In genomic region chr17:8288336-8289102, GRCh38 we compare ENCODE assay signal across 8 cellular contexts. TPM values are rescaled to one million over a fixed set of nuclear protein-coding genes. Genes with fewer than 3 reads are reported as not detected.
A peak's percentile ranks its signal among the peaks of the same experiment; 100 is the strongest.
DNase-seq lines count a peak whose midpoint lies in the region; ATAC-seq and TF ChIP-seq lines count a peak whose summit lies in the region.

A gene with protein sequence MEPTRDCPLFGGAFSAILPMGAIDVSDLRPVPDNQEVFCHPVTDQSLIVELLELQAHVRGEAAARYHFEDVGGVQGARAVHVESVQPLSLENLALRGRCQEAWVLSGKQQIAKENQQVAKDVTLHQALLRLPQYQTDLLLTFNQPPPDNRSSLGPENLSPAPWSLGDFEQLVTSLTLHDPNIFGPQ (plus strand): TSS chr17:8288670. CDS start chr17:8288789, 119 bp downstream.

- peaks cover 4% of the 10 kb centered on the region for H3K79me1 ChIP-seq in mesendoderm (ENCODE audit: low read length)

- H2BK15ac ChIP-seq in mesendoderm (replicated peaks; ENCODE audit: low read depth), result no peak within 1 kb of the TSS

- H3K4me1 ChIP-seq in endocrine pancreas (ENCODE audit: control insufficient read depth, insufficient read depth, low read length) (no peaks in the 10 kb centered on the region), mesendoderm (ENCODE audit: control insufficient read depth, low read depth, low read length) (peaks cover 4% of the 10 kb centered on the region)

- peak within 1 kb of the TSS; percentile 89 for H3K23ac ChIP-seq in mesendoderm (ENCODE audit: low read length)

- H4K8ac ChIP-seq in mesendoderm (ENCODE audit: low read depth, low read length), result peak within 1 kb of the TSS; percentile 91

- H2BK120ac ChIP-seq in mesendoderm (ENCODE audit: low read depth, low read length), result no peak within 1 kb of the TSS

- H3K27me3 ChIP-seq in HL-60 (ENCODE audit: insufficient read depth, poor library complexity, severe bottlenecking) (no peaks in the 10 kb centered on the region), endocrine pancreas (ENCODE audit: control insufficient read depth, insufficient read depth, low read length) (no peaks in the 10 kb centered on the region), mesendoderm (ENCODE audit: insufficient read depth, low read length, poor library complexity) (no peaks in the 10 kb centered on the region)

- peak within 1 kb of the TSS; percentile 84 for H3K4me2 ChIP-seq in mesendoderm (ENCODE audit: low read length)

- TF ChIP-seq CTCF in CD14-positive monocyte (IDR thresholded peaks at IDR 0.05) (no peak), HL-60 (IDR thresholded peaks at IDR 0.05; ENCODE audit: insufficient read depth, low read length) (no peak)

- peaks cover 0 to 1% (median 0%) of the 10 kb centered on the region in 3 donors for H3K27me3 Mint-ChIP-seq in CD14-positive monocyte (ENCODE audit: low read depth in 3 of 3)

- peak within 1 kb of the TSS; percentile 88 for H3K18ac ChIP-seq in mesendoderm (ENCODE audit: low read length)

- H4K5ac ChIP-seq in mesendoderm (ENCODE audit: low read length), result no peak within 1 kb of the TSS

- peak within 1 kb of the TSS; percentile 88 for H3K56ac ChIP-seq in mesendoderm (ENCODE audit: low read length)

- H3K27ac ChIP-seq in HL-60 (replicated peaks), result peak within 1 kb of the TSS; percentile 64
- no peak within 1 kb of the TSS for H3K27ac ChIP-seq in mesendoderm (ENCODE audit: low read depth, low read length)

- H3K9ac ChIP-seq in endocrine pancreas (ENCODE audit: control insufficient read depth, insufficient read depth, low read length), result peak within 1 kb of the TSS; percentile 81
- peak within 1 kb of the TSS; percentile 77 for H3K9ac ChIP-seq in mesendoderm (ENCODE audit: low read length)

- H3K36me3 ChIP-seq in endocrine pancreas (ENCODE audit: control insufficient read depth, insufficient read depth, low read length), result no peaks in the 10 kb centered on the region
- no peaks in the 10 kb centered on the region for H3K36me3 ChIP-seq in mesendoderm (ENCODE audit: control insufficient read depth, insufficient read depth, low read length)

- peak within 1 kb of the TSS; percentile 82 for H3K4ac ChIP-seq in mesendoderm (ENCODE audit: low read depth, low read length)

- no peaks in the 10 kb centered on the region for H3K79me2 ChIP-seq in mesendoderm (ENCODE audit: control insufficient read depth, insufficient read depth, low read length)

- peaks cover 10 to 12% of the 10 kb centered on the region in 2 donors for H3K36me3 Mint-ChIP-seq in CD14-positive monocyte

- peaks cover 47% of the 10 kb centered on the region for H3K4me1 Mint-ChIP-seq in CD14-positive monocyte

- H3K9me3 ChIP-seq in endocrine pancreas (ENCODE audit: control insufficient read depth, low read length), result no peaks in the 10 kb centered on the region

- WGBS in mesendoderm (ENCODE audit: extremely low coverage, insufficient coverage, low lambda C conversion rate), result no CpG with 5 or more reads among the region's 53 CpGs

- ATAC-seq in GM19372 (IDR thresholded peaks at IDR 0.05; ENCODE audit: low read depth, unreplicated experiment), result peak; percentile 77

- H3K4me3 Mint-ChIP-seq in CD14-positive monocyte, result peak within 1 kb of the TSS; percentile 93 to 96

- peak within 1 kb of the TSS; percentile 73 for H2AK5ac ChIP-seq in mesendoderm (ENCODE audit: low read length)

- H3K27ac Mint-ChIP-seq in CD14-positive monocyte, result peak within 1 kb of the TSS; percentile 89 to 97 (median 95)

- peak within 1 kb of the TSS; percentile 2 for H2BK5ac ChIP-seq in mesendoderm (ENCODE audit: low read length)

- intact Hi-C loops in CD14-positive monocyte (cut with micrococcal nuclease), result loop anchor here (2.0 to 5.0 kb wide), 3 partner anchors 36 to 86 kb away; partner anchors contain the start of genes CTC1 (in 1 of the 2) and PFAS (in 1 of the 2)

- no peaks in the 10 kb centered on the region for H3K9me3 Mint-ChIP-seq in CD14-positive monocyte

- H3K4me3 ChIP-seq in HL-60 (replicated peaks; ENCODE audit: insufficient read depth, low read length), result peak within 1 kb of the TSS; percentile 64
- peak within 1 kb of the TSS; percentile 32 for H3K4me3 ChIP-seq in endocrine pancreas (ENCODE audit: control insufficient read depth, insufficient read depth, low read length)
- peak within 1 kb of the TSS; percentile 73 for H3K4me3 ChIP-seq in mesendoderm (ENCODE audit: low read length)

- DNase-seq in CD14-positive monocyte (ENCODE audit: low spot score), result peak; percentile 78
- peak; percentile 45 to 75 for DNase-seq in HL-60 (ENCODE audit: low read depth in 1 of 2, low spot score in 1 of 2)
- peak; percentile 84 for DNase-seq in NOMO-1 treated with DMSO at 0.1 percent for 48 hours (lab: John Stamatoyannopoulos, UW; ENCODE audit: unreplicated experiment)
- peak; percentile 63 to 73 (median 65) for DNase-seq in activated CD8-positive, alpha-beta memory T cell treated with anti-CD3 and anti-CD28 coated beads for 48 hours (ENCODE audit: low read depth in 2 of 3, low spot score in 2 of 3)
- DNase-seq in mesendoderm, result peak; percentile 91
- DNase-seq in stimulated activated CD8-positive, alpha-beta memory T cell treated with anti-CD3 and anti-CD28 coated beads, Interleukin-12 subunit alpha, Interleukin-12 subunit beta, amount 100 ng/mL, for 4 hours (ENCODE audit: low read depth), result peak; percentile 68

RNA-seq across cellular contexts. Expression of the gene that starts here (rescaled TPM):
- polyA plus RNA-seq in CD14-positive monocyte, result 10 to 100 TPM; 31.7 to 34.3 TPM
- polyA plus RNA-seq in mesendoderm (2013, experiment 1 of 2), result 47.3 TPM
- polyA plus RNA-seq in mesendoderm (2013, experiment 2 of 2), result 46.1 TPM
